ENCODE assay signal across 11 cellular contexts in genomic region chr5:168702511-168702910, GRCh38.
"Had no signal": no experiment of that assay in that cellular context is flagged by ENCODE, and none has a peak within 500 bp of the region (broad histone marks: within the 10 kb centered on the region; RNA-seq: fewer than 3 reads in every experiment).

No MANE protein-coding gene starts in this region.

- FAIRE-seq: H1, H54 had no signal

- H3K27ac Mint-ChIP-seq: GM23338, HFFc6 had no signal

- ATAC-seq: GM23338, HCT116 had no signal

- H3K4me3 ChIP-seq: GM23248, GM23338, HAP-1 had no signal

- H3K4me3 Mint-ChIP-seq: GM23338, H9, HFFc6 had no signal

- H2AFZ ChIP-seq: GM23248, GM23338 had no signal

- H3K9me3 ChIP-seq: HAP-1 had no signal

- H3K9ac ChIP-seq: GM23248 had no signal

- H3K4me1 Mint-ChIP-seq: GM23338 had no signal

- H3K9me3 Mint-ChIP-seq: GM23338, H9, HFFc6 had no signal

- H3K4me2 ChIP-seq: GM23338 had no signal

- H3K27ac ChIP-seq: GM23248 had no signal

- H3K4me1 ChIP-seq: HAP-1 had no signal

- DNase-seq: GM23248, GOT3, H7, H9, HCEC 1CT, HFFc6 had no signal

- H3K36me3 ChIP-seq: HAP-1 had no signal
